In genomic region chr7:74479961-74480829, GRCh38 we compare ENCODE assay signal across 1 cellular context.
TF ChIP-seq lines count a peak whose summit lies in the region.

No MANE protein-coding gene starts in this region.

TF ChIP-seq in H1, 55 proteins besides CTCF, POLR2A, EP300 and RAD21 (continued from another document):
- TF ChIP-seq HDAC2 (IDR thresholded peaks at IDR 0.05; ENCODE audit: borderline replicate concordance in 1 of 2, low read depth in 2 of 2, low read length in 2 of 2): no peak; a peak in 1 of 4 replicates
- TF ChIP-seq EGR1 (IDR thresholded peaks at IDR 0.05; ENCODE audit: borderline replicate concordance, low read depth, low read length): no peak
- TF ChIP-seq SUZ12 (IDR thresholded peaks at IDR 0.05; ENCODE audit: low read length): no peak
- no peak for TF ChIP-seq KDM4A (IDR thresholded peaks at IDR 0.05; ENCODE audit: low read depth, low read length, severe bottlenecking)
- no peak for TF ChIP-seq POLR2AphosphoS5 (IDR thresholded peaks at IDR 0.05; ENCODE audit: low read depth, low read length)
- peak; percentile 39 for TF ChIP-seq ASH2L (IDR thresholded peaks at IDR 0.05; ENCODE audit: low read length)
- no peak for TF ChIP-seq SP4 (IDR thresholded peaks at IDR 0.05; ENCODE audit: low read length)
- 0 out of 2 replicates have a peak, but pooled peaks have one; percentile 9 for TF ChIP-seq TEAD4 (IDR thresholded peaks at IDR 0.05; ENCODE audit: low read depth, low read length)
- no peak for TF ChIP-seq CHD1 (IDR thresholded peaks at IDR 0.05; ENCODE audit: low read depth, low read length)
- peak; percentile 81 to 95; a peak in 2 of 4 replicates for TF ChIP-seq SIN3A (conservative IDR thresholded peaks at IDR 0.05 in 1 of 2, IDR thresholded peaks at IDR 0.05 in 1 of 2; ENCODE audit: low read depth in 1 of 2, low read length in 2 of 2)
- peak; percentile 17; the same call in 1 of the 2 replicates for TF ChIP-seq TBP (IDR thresholded peaks at IDR 0.05; ENCODE audit: low read depth, low read length)
- no peak for TF ChIP-seq HDAC6 (IDR thresholded peaks at IDR 0.05; ENCODE audit: low read depth, low read length)
- no peak for TF ChIP-seq POU5F1 (IDR thresholded peaks at IDR 0.05; ENCODE audit: low read depth, low read length)
- no peak for TF ChIP-seq CTBP2 (IDR thresholded peaks at IDR 0.05; ENCODE audit: borderline replicate concordance, insufficient read depth, insufficient read length, low read length)
- TF ChIP-seq SP1 (IDR thresholded peaks at IDR 0.05; ENCODE audit: low read depth, low read length): 0 out of 2 replicates have a peak, but pooled peaks have one; percentile 36
- TF ChIP-seq YY1 (IDR thresholded peaks at IDR 0.05; ENCODE audit: low read depth, low read length): no peak
- TF ChIP-seq FOSL1 (IDR thresholded peaks at IDR 0.05; ENCODE audit: insufficient read depth, low read depth, low read length): no peak
- no peak for TF ChIP-seq JUN (IDR thresholded peaks at IDR 0.05; ENCODE audit: low read depth, low read length)
- no peak for TF ChIP-seq MAFK (IDR thresholded peaks at IDR 0.05; ENCODE audit: low read depth, low read length)
- TF ChIP-seq SIX5 (IDR thresholded peaks at IDR 0.05; ENCODE audit: low read depth, low read length): no peak
- TF ChIP-seq NANOG (IDR thresholded peaks at IDR 0.05; ENCODE audit: insufficient read depth, low read depth, low read length, poor library complexity, severe bottlenecking): peak; percentile 41
- no peak for TF ChIP-seq RFX5 (IDR thresholded peaks at IDR 0.05; ENCODE audit: borderline replicate concordance, low read depth, low read length)
- no peak; the same call in 1 of the 2 replicates for TF ChIP-seq GABPA (IDR thresholded peaks at IDR 0.05; ENCODE audit: borderline replicate concordance, insufficient read depth, low read length)
- no peak for TF ChIP-seq KDM1A (IDR thresholded peaks at IDR 0.05; ENCODE audit: borderline replicate concordance, low read length)
- no peak for TF ChIP-seq ATF2 (IDR thresholded peaks at IDR 0.05; ENCODE audit: low read length)
